27 cellular contexts compared by ENCODE assay signal in the genomic region with DNA sequence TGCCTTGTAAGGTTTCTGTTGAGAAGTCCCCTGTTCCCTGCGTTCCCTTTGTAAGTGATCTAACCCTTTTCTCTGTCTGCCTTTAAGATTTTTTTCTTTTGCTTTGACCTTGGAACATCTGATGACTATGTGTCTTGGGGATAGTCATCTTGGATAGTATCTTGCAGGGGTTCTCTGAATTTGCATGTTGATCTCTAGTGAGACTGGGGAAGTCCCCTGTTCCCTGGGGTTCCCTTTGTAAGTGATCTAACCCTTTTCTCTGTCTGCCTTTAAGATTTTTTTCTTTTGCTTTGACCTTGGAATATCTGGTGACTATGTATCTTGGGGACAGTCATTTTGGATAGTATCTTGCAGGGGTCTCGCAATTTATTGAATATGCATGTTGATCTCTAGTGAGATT. TPM values are rescaled to one million over a fixed set of nuclear protein-coding genes. Genes with fewer than 3 reads are reported as not detected.
A peak's percentile ranks its signal among the peaks of the same experiment; 100 is the strongest.
DNase-seq lines count a peak whose midpoint lies in the region; ATAC-seq lines count a peak whose summit lies in the region.
"Had no signal": no experiment of that assay in that cellular context is flagged by ENCODE, and none has a peak within 500 bp of the region (broad histone marks: within the 10 kb centered on the region; RNA-seq: fewer than 3 reads in every experiment).

No MANE protein-coding gene starts in this region.

- peak overlapping the region in 2 of 6 donors; percentile 36 to 45 for H3K27ac Mint-ChIP-seq in naive B cell
- no peak overlapping the region for H3K27ac Mint-ChIP-seq in CD8-positive, alpha-beta memory T cell
- H3K27ac Mint-ChIP-seq: activated T-cell treated with anti-CD3 and anti-CD28 coated beads, Interleukin-2, amount 50 U/mL, for 24 hours; stimulated activated effector memory CD8-positive, alpha-beta T cell treated with anti-CD3 and anti-CD28 coated beads, Interleukin-12 subunit alpha, Interleukin-12 subunit beta, amount 100 ng/mL, for 72 hours had no signal

- no peak for DNase-seq in naive B cell
- DNase-seq in EL, result no peak
- DNase-seq in CD8-positive, alpha-beta memory T cell, result no peak
- DNase-seq: activated naive CD4-positive, alpha-beta T cell treated with Interleukin-2 at 50 U/mL for 16 hours; activated T-cell treated with anti-CD3 and anti-CD28 coated beads, Interleukin-2, amount 50 U/mL, for 24 hours; aorta; central memory CD4-positive, alpha-beta T cell; DMS79 treated with DMSO at 0.1 percent for 48 hours; heart left ventricle; left lung; midbrain; NCI-H1417 treated with DMSO at 0.1 percent for 48 hours; NCI-H2171; NCI-H524 treated with DMSO at 0.1 percent for 48 hours; posterior cingulate gyrus; sigmoid colon; T-helper 9 cell; tibial artery had no signal

- no peaks in the 10 kb centered on the region for H3K4me1 ChIP-seq in CD8-positive, alpha-beta memory T cell (ENCODE audit: insufficient read depth, low read length)
- H3K4me1 ChIP-seq: heart left ventricle, left lung, sigmoid colon, tibial artery had no signal

- CTCF ChIA-PET in CD8-positive, alpha-beta memory T cell (lab: Charles Lee), result no interaction called here

- peaks cover 0 to 8% (median 0%) of the 10 kb centered on the region in 3 donors for H3K27me3 Mint-ChIP-seq in naive B cell
- peaks cover 5 to 22% of the 10 kb centered on the region in 2 donors for H3K27me3 Mint-ChIP-seq in CD8-positive, alpha-beta memory T cell

- no peaks in the 10 kb centered on the region for H3K36me3 ChIP-seq in CD8-positive, alpha-beta memory T cell (ENCODE audit: insufficient read depth, low read length)
- H3K36me3 ChIP-seq: heart left ventricle, left lung, sigmoid colon, tibial artery had no signal

- H3K36me3 Mint-ChIP-seq in naive B cell, result no peaks in the 10 kb centered on the region
- H3K36me3 Mint-ChIP-seq in CD8-positive, alpha-beta memory T cell, result peaks cover 0 to 5% (median 0%) of the 10 kb centered on the region in 3 donors
- H3K36me3 Mint-ChIP-seq: stimulated activated effector memory CD8-positive, alpha-beta T cell treated with anti-CD3 and anti-CD28 coated beads, Interleukin-12 subunit alpha, Interleukin-12 subunit beta, amount 100 ng/mL, for 72 hours had no signal

- no peaks in the 10 kb centered on the region for H3K9me3 Mint-ChIP-seq in naive B cell
- peaks cover 0 to 15% (median 3%) of the 10 kb centered on the region in 5 donors for H3K9me3 Mint-ChIP-seq in CD8-positive, alpha-beta memory T cell

- no peak overlapping the region for H3K4me3 Mint-ChIP-seq in naive B cell
- no peak overlapping the region for H3K4me3 Mint-ChIP-seq in CD8-positive, alpha-beta memory T cell
- H3K4me3 Mint-ChIP-seq: activated T-cell treated with anti-CD3 and anti-CD28 coated beads, Interleukin-2, amount 50 U/mL, for 24 hours; stimulated activated effector memory CD8-positive, alpha-beta T cell treated with anti-CD3 and anti-CD28 coated beads, Interleukin-12 subunit alpha, Interleukin-12 subunit beta, amount 100 ng/mL, for 72 hours had no signal

- ATAC-seq in GM18519 (IDR thresholded peaks at IDR 0.05; ENCODE audit: low FRiP score, unreplicated experiment), result peak; percentile 54
- peak; percentile 47 for ATAC-seq in GM21515 (IDR thresholded peaks at IDR 0.05; ENCODE audit: unreplicated experiment)
- peak; percentile 52 for ATAC-seq in HG02885 (IDR thresholded peaks at IDR 0.05; ENCODE audit: poor library complexity, unreplicated experiment)
- ATAC-seq in naive B cell (ENCODE audit: low read depth in 2 of 2), result peak; percentile 72 to 77
- no peak for ATAC-seq in HG03135 (IDR thresholded peaks at IDR 0.05; ENCODE audit: unreplicated experiment)
- ATAC-seq: activated CD4-positive, CD25-positive, alpha-beta regulatory T cell treated with anti-CD3 and anti-CD28 coated beads, Interleukin-2, amount 50 U/mL, for 24 hours; HCT116; heart left ventricle; left lung; SK-N-SH treated with all-trans-retinoic acid at 6 μM for 48 hours; stimulated activated effector memory CD8-positive, alpha-beta T cell treated with anti-CD3 and anti-CD28 coated beads, Interleukin-12 subunit alpha, Interleukin-12 subunit beta, amount 100 ng/mL, for 72 hours had no signal

- no peaks in the 10 kb centered on the region for H3K27me3 ChIP-seq in CD8-positive, alpha-beta memory T cell (ENCODE audit: insufficient read depth, low read length, poor library complexity, severe bottlenecking)
- H3K27me3 ChIP-seq: left lung, sigmoid colon had no signal

- POLR2A ChIA-PET in CD8-positive, alpha-beta memory T cell (lab: Charles Lee), result no interaction called here

- no peak overlapping the region for H3K4me3 ChIP-seq in CD8-positive, alpha-beta memory T cell (ENCODE audit: low read length)
- H3K4me3 ChIP-seq: heart left ventricle, left lung, sigmoid colon, tibial artery had no signal

- no peaks in the 10 kb centered on the region for H3K9me3 ChIP-seq in CD8-positive, alpha-beta memory T cell (ENCODE audit: low read length)
- H3K9me3 ChIP-seq: heart left ventricle, left lung, sigmoid colon, tibial artery had no signal

- H3K27ac ChIP-seq in CD8-positive, alpha-beta memory T cell (ENCODE audit: low read depth, low read length), result no peak overlapping the region
- H3K27ac ChIP-seq: heart left ventricle, HL-60, left lung, sigmoid colon, tibial artery had no signal

- H3K4me1 Mint-ChIP-seq in naive B cell, result peaks cover 24 to 41% (median 29%) of the 10 kb centered on the region in 3 donors
- H3K4me1 Mint-ChIP-seq in CD8-positive, alpha-beta memory T cell, result no peaks in the 10 kb centered on the region
- H3K4me1 Mint-ChIP-seq: stimulated activated effector memory CD8-positive, alpha-beta T cell treated with anti-CD3 and anti-CD28 coated beads, Interleukin-12 subunit alpha, Interleukin-12 subunit beta, amount 100 ng/mL, for 72 hours had no signal

RNA-seq across cellular contexts. Expression of a gene that starts 38.2 kb away (rescaled TPM):
- polyA plus RNA-seq in naive B cell (ENCODE audit: low read depth in 6 of 6), result 10 to 100 TPM; 36.4 to 59.1 (median 42.1) TPM
- total RNA-seq in CD8-positive, alpha-beta memory T cell, result 10 to 100 TPM; 51.8 to 55.1 TPM
- polyA plus RNA-seq in CD8-positive, alpha-beta memory T cell, result 43.3 TPM
